In genomic region chr4:159150380-159150779, GRCh38 we compare ENCODE assay signal across 16 cellular contexts. TPM values are rescaled to one million over a fixed set of nuclear protein-coding genes. Genes with fewer than 3 reads are reported as not detected.
DNase-seq lines count a peak whose midpoint lies in the region; ATAC-seq, FAIRE-seq and TF ChIP-seq lines count a peak whose summit lies in the region.
"Had no signal": no experiment of that assay in that cellular context is flagged by ENCODE, and none has a peak within 500 bp of the region (broad histone marks: within the 10 kb centered on the region; RNA-seq: fewer than 3 reads in every experiment).

No MANE protein-coding gene starts in this region.

- ATAC-seq in GM21447 (IDR thresholded peaks at IDR 0.05; ENCODE audit: unreplicated experiment) (peak; percentile 62), HG03460 (IDR thresholded peaks at IDR 0.05; ENCODE audit: unreplicated experiment) (peak; percentile 42), left lobe of liver (peak; percentile 76), GM18519 (IDR thresholded peaks at IDR 0.05; ENCODE audit: low FRiP score, unreplicated experiment) (no peak)
- ATAC-seq: left colon; naive thymus-derived CD8-positive, alpha-beta T cell had no signal

- peak; percentile 24 for FAIRE-seq in GM12892 (lab: Jason Lieb, UNC)

- no peak for TF ChIP-seq POLR2A in GM12892 (IDR thresholded peaks at IDR 0.05; ENCODE audit: low read depth, low read length)

- DNase-seq in GM12892 (ENCODE audit: insufficient read length) (no peak), left lobe of liver (ENCODE audit: low spot score) (no peak), SIG-M5 treated with dmso at 0.1 percent for 504 hours (lab: John Stamatoyannopoulos, UW; ENCODE audit: unreplicated experiment) (no peak), dedifferentiated amniotic fluid mesenchymal stem cell (ENCODE audit: extremely low spot score) (no peak), HuH-7.5 (ENCODE audit: low spot score) (no peak)
- DNase-seq: activated CD4-positive, alpha-beta T cell treated with anti-CD3 and anti-CD28 coated beads for 48 hours; activated T-cell treated with anti-CD3 and anti-CD28 coated beads, Interleukin-2, amount 50 U/mL, for 1 hour; left colon; naive thymus-derived CD8-positive, alpha-beta T cell; NCI-H1930; NCI-H82; stimulated activated CD4-positive, alpha-beta T cell treated with anti-CD3 and anti-CD28 coated beads, Interleukin-2, amount 100 ng/mL, for 24 hours; tibial artery had no signal

RNA-seq across cellular contexts. Expression of gene RAPGEF2, which starts 47.5 kb away (rescaled TPM):
- polyA plus RNA-seq in GM12892 (2012; ENCODE audit: missing spikeins) = 5.9 TPM
- 31.0 TPM for total RNA-seq in left lobe of liver
